In the genomic region with DNA sequence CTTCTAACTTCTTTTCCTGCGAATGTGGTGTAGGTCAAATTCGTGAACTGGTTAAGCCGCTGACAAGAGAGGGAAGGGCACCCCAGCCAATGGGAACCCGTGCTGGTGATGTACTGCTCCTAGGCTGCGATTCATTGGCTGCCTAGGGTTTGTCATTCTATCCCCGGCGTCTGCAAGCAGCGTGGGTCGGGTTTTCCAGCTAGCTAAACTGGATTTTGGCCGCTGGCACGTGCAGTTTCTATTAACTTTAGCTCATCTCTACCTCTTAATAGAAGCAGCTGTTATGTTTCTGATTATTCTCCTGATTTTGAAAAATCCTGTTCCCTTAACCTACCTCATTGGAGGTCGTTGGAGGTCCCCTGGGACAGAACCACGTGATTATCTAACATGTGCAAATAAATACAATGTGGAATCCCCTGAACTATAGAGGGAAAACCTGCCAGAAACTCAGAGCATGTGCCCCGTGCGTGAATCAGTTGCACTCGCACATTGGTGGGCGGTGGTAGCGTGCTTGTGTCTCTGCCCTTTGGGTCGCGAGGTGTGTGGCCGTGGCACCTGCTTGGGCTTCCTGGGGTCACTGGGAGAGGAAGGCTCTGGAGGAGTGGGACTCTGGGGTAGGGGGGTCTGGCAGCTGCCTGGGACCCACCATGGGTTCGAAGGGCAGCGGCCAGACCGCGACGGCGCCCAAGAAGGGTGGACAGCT, we compare ENCODE assay signal across 8 cellular contexts. TPM values are rescaled to one million over a fixed set of nuclear protein-coding genes. Genes with fewer than 3 reads are reported as not detected.
DNase-seq lines count a peak whose midpoint lies in the region; ATAC-seq, FAIRE-seq and TF ChIP-seq lines count a peak whose summit lies in the region.

No MANE protein-coding gene starts in this region.

- TF ChIP-seq POLR2A in GM12892 (IDR thresholded peaks at IDR 0.05; ENCODE audit: low read depth, low read length): peak; percentile 72; the same call in 1 of the 2 replicates

- DNase-seq in GM12892 (ENCODE audit: insufficient read length) (peak; percentile 60), NCI-H187 treated with DMSO at 0.1 percent for 48 hours (lab: John Stamatoyannopoulos, UW) (peak; percentile 94), T1000 (lab: John Stamatoyannopoulos, UW) (peak; percentile 70), astrocyte of the hippocampus (ENCODE audit: low read depth, low spot score) (peak; percentile 94), hippocampal formation (lab: John Stamatoyannopoulos, UW) (peak; percentile 85 to 97), renal cortical epithelial cell (ENCODE audit: low read depth) (peak; percentile 87), COLO829 (ENCODE audit: low spot score) (no peak)

- peak; percentile 67 for ATAC-seq in HG02884 (IDR thresholded peaks at IDR 0.05; ENCODE audit: unreplicated experiment)

- FAIRE-seq in GM12892 (lab: Jason Lieb, UNC): peak; percentile 93

RNA-seq across cellular contexts. Expression of gene PPM1A, which starts 0.9 kb away (rescaled TPM):
- polyA plus RNA-seq in GM12892 (2012; ENCODE audit: missing spikeins): 67.8 TPM
- 22.4 and 94.5 TPM in 2 replicates for total RNA-seq in renal cortical epithelial cell
